In genomic region chr17:60601443-60602384, GRCh38 we compare ENCODE assay signal across 8 cellular contexts. TPM values are rescaled to one million over a fixed set of nuclear protein-coding genes. Genes with fewer than 3 reads are reported as not detected.
DNase-seq lines count a peak whose midpoint lies in the region; ATAC-seq, FAIRE-seq and TF ChIP-seq lines count a peak whose summit lies in the region.

No MANE protein-coding gene starts in this region.

- peaks cover 10% of the 10 kb centered on the region for H3K36me3 Mint-ChIP-seq in activated naive CD4-positive, alpha-beta T cell treated with anti-CD3 and anti-CD28 coated beads, Interleukin-2, amount 10 ng/mL, durations not matched to agents 7 days and 5 days
- H3K36me3 Mint-ChIP-seq in neural progenitor cell, result no peaks in the 10 kb centered on the region

- H3K9ac ChIP-seq in HUES48 (ENCODE audit: low read depth, low read length) (peak overlapping the region; percentile 45), NT2/D1 (ENCODE audit: insufficient read length, low read depth) (peak overlapping the region; percentile 97), neural progenitor cell (peak overlapping the region; percentile 78)

- H3K36me3 ChIP-seq in HUES48 (ENCODE audit: control insufficient read depth, insufficient read depth, low read length), result no peaks in the 10 kb centered on the region
- no peaks in the 10 kb centered on the region for H3K36me3 ChIP-seq in NT2/D1 (ENCODE audit: insufficient read depth, insufficient read length, low read length)
- H3K36me3 ChIP-seq in neural progenitor cell, result no peaks in the 10 kb centered on the region
- H3K36me3 ChIP-seq in urinary bladder (ENCODE audit: insufficient read depth), result no peaks in the 10 kb centered on the region

- H2AFZ ChIP-seq in neural progenitor cell (replicated peaks), result no peak overlapping the region

- peak overlapping the region; percentile 89 for H3K4me3 Mint-ChIP-seq in activated naive CD4-positive, alpha-beta T cell treated with anti-CD3 and anti-CD28 coated beads, Interleukin-2, amount 10 ng/mL, durations not matched to agents 7 days and 5 days
- peak overlapping the region; percentile 98 for H3K4me3 Mint-ChIP-seq in neural progenitor cell

- H3K4me3 ChIP-seq in HUES48 (ENCODE audit: low read depth, low read length) (peak overlapping the region; percentile 98), NT2/D1 (ENCODE audit: insufficient read length, low read depth) (peak overlapping the region; percentile 94), neural progenitor cell (peak overlapping the region; percentile 87), urinary bladder (ENCODE audit: low read depth, low read length) (peak overlapping the region; percentile 94)

- no peak for ATAC-seq in GM18858 (IDR thresholded peaks at IDR 0.05; ENCODE audit: unreplicated experiment)

- WGBS in urinary bladder, result under 1% methylated on average over 14 of the region's 14 CpGs

- TF ChIP-seq CTCF in neural progenitor cell (IDR thresholded peaks at IDR 0.05), result no peak

- no peaks in the 10 kb centered on the region for H3K9me3 Mint-ChIP-seq in activated naive CD4-positive, alpha-beta T cell treated with anti-CD3 and anti-CD28 coated beads, Interleukin-2, amount 10 ng/mL, durations not matched to agents 7 days and 5 days
- H3K9me3 Mint-ChIP-seq in neural progenitor cell, result no peaks in the 10 kb centered on the region

- peak overlapping the region; percentile 77 for H3K4me2 ChIP-seq in neural progenitor cell

- FAIRE-seq in frontal cortex (lab: Jason Lieb, UNC), result no peak

- H3K4me1 ChIP-seq in HUES48 (ENCODE audit: control insufficient read depth, insufficient read depth, low read length) (0 out of 2 replicates have a peak, but pooled peaks cover 3% of the 10 kb centered on the region), NT2/D1 (ENCODE audit: insufficient read depth, insufficient read length) (peaks cover 3% of the 10 kb centered on the region), neural progenitor cell (peaks cover 19% of the 10 kb centered on the region), urinary bladder (ENCODE audit: insufficient read depth) (no peaks in the 10 kb centered on the region)

- H3K27ac Mint-ChIP-seq in activated naive CD4-positive, alpha-beta T cell treated with anti-CD3 and anti-CD28 coated beads, Interleukin-2, amount 10 ng/mL, durations not matched to agents 7 days and 5 days, result peak overlapping the region; percentile 90
- peak overlapping the region; percentile 92 for H3K27ac Mint-ChIP-seq in neural progenitor cell

- no peaks in the 10 kb centered on the region for H3K27me3 ChIP-seq in HUES48 (ENCODE audit: control insufficient read depth, insufficient read depth, low read length)
- no peaks in the 10 kb centered on the region for H3K27me3 ChIP-seq in NT2/D1 (ENCODE audit: insufficient read depth, insufficient read length)
- H3K27me3 ChIP-seq in neural progenitor cell, result no peaks in the 10 kb centered on the region

- DNase-seq in CMK (ENCODE audit: low read depth) (peak; percentile 50), NT2/D1 (ENCODE audit: low read depth, low spot score) (peak; percentile 27), frontal cortex (ENCODE audit: low spot score in 2 of 2) (peak; percentile 30 to 46), neural progenitor cell (ENCODE audit: low spot score) (peak; percentile 75)
- peak; percentile 51 for DNase-seq in activated naive CD4-positive, alpha-beta T cell treated with anti-CD3 and anti-CD28 coated beads, Interleukin-2, amount 10 ng/mL, durations not matched to agents 7 days and 5 days

- H3F3A ChIP-seq in neural progenitor cell (ENCODE audit: low read depth), result peaks cover 14% of the 10 kb centered on the region

- CTCF ChIA-PET in activated naive CD4-positive, alpha-beta T cell treated with anti-CD3 and anti-CD28 coated beads, Interleukin-2, amount 10 ng/mL, durations not matched to agents 7 days and 5 days (lab: Charles Lee), result interaction anchor here (0.6 to 1.2 kb wide), 6 partner anchors 9 to 77 kb away, joined by 3 to 5 read pairs (median 4); partner anchors contain the start of gene BCAS3

- no peaks in the 10 kb centered on the region for H3K9me3 ChIP-seq in HUES48 (ENCODE audit: control insufficient read depth, insufficient read depth, low read length)
- H3K9me3 ChIP-seq in NT2/D1 (ENCODE audit: insufficient read depth, low read length), result no peaks in the 10 kb centered on the region
- no peaks in the 10 kb centered on the region for H3K9me3 ChIP-seq in neural progenitor cell (ENCODE audit: low read depth)

- peaks cover 66% of the 10 kb centered on the region for H3K79me2 ChIP-seq in neural progenitor cell (ENCODE audit: low read depth)

- H3K4me1 Mint-ChIP-seq in activated naive CD4-positive, alpha-beta T cell treated with anti-CD3 and anti-CD28 coated beads, Interleukin-2, amount 10 ng/mL, durations not matched to agents 7 days and 5 days, result peaks cover 51% of the 10 kb centered on the region
- peaks cover 24% of the 10 kb centered on the region for H3K4me1 Mint-ChIP-seq in neural progenitor cell

- peaks cover 34% of the 10 kb centered on the region for H4K20me1 ChIP-seq in neural progenitor cell (ENCODE audit: low read depth)

- H3K27me3 Mint-ChIP-seq in activated naive CD4-positive, alpha-beta T cell treated with anti-CD3 and anti-CD28 coated beads, Interleukin-2, amount 10 ng/mL, durations not matched to agents 7 days and 5 days, result peaks cover 4% of the 10 kb centered on the region
- H3K27me3 Mint-ChIP-seq in neural progenitor cell (ENCODE audit: insufficient read depth, low read depth), result peaks cover 2% of the 10 kb centered on the region

- H3K27ac ChIP-seq in HUES48 (ENCODE audit: low read depth, low read length) (peak overlapping the region; percentile 89), neural progenitor cell (no peak overlapping the region), urinary bladder (ENCODE audit: low read depth) (no peak overlapping the region)

RNA-seq across cellular contexts. Expression of gene PPM1D, which starts 1.7 kb away (rescaled TPM):
- total RNA-seq in frontal cortex, result 13.0 TPM
- 16.6 and 22.9 TPM in 2 replicates for total RNA-seq in neural progenitor cell (ENCODE audit: low replicate concordance)
- 17.0 TPM for total RNA-seq in urinary bladder
- 11.2 TPM for polyA plus RNA-seq in urinary bladder

Comparison
In these comparisons a context has a peak if more than half of its experiments do, and no peak if none do; other contexts are left out.
1. H3K9ac ChIP-seq: peak in every context shown above with its lines; median percentile 97 in NT2/D1; 78 in neural progenitor cell; 45 in HUES48.